20 cellular contexts compared by ENCODE assay signal in genomic region chr6:136007355-136007754, GRCh38.
"Had no signal": no experiment of that assay in that cellular context is flagged by ENCODE, and none has a peak within 500 bp of the region (broad histone marks: within the 10 kb centered on the region; RNA-seq: fewer than 3 reads in every experiment).

No MANE protein-coding gene starts in this region.

- H3K4me1 ChIP-seq: breast epithelium, gastroesophageal sphincter, neural progenitor cell, prostate gland, uterus had no signal

- H3K4me3 ChIP-seq: adrenal gland, breast epithelium, esophagus muscularis mucosa, gastroesophageal sphincter, neural progenitor cell, prostate gland, right atrium auricular region, tibial artery, uterus had no signal

- H3K4me3 Mint-ChIP-seq: immature natural killer cell; memory B cell; neural progenitor cell; T-helper 2 cell treated with Interferon-gamma antibody and Interleukin-4, amounts not matched to agents 5 μg/mL and 100 μg/mL, for 36 hours had no signal

- H3K27ac Mint-ChIP-seq: activated naive CD4-positive, alpha-beta T cell treated with anti-CD3 and anti-CD28 coated beads, Interleukin-2, amount 50 U/mL, for 72 hours; immature natural killer cell; memory B cell; neural progenitor cell; T-helper 2 cell treated with Interferon-gamma antibody and Interleukin-4, amounts not matched to agents 5 μg/mL and 100 μg/mL, for 36 hours had no signal

- ATAC-seq: activated naive CD4-positive, alpha-beta T cell treated with anti-CD3 and anti-CD28 coated beads, Interleukin-2, amount 50 U/mL, for 72 hours; gastroesophageal sphincter had no signal

- H3K36me3 ChIP-seq: adrenal gland, breast epithelium, esophagus muscularis mucosa, gastroesophageal sphincter, neural progenitor cell, prostate gland, right atrium auricular region, tibial artery, uterus had no signal

- DNase-seq: activated CD4-positive, alpha-beta T cell treated with anti-CD3 and anti-CD28 coated beads, Interleukin-2, amount 50 U/mL, for 1 hour; activated CD4-positive, CD25-positive, alpha-beta regulatory T cell treated with anti-CD3 and anti-CD28 coated beads, Interleukin-2, amount 50 U/mL, for 72 hours; activated gamma-delta T cell; adrenal gland; effector memory CD4-positive, alpha-beta T cell; immature natural killer cell; kidney glomerular epithelial cell; stimulated activated CD4-positive, alpha-beta T cell treated with anti-CD3 and anti-CD28 coated beads, Interleukin-2, amount 100 ng/mL, for 24 hours; stimulated activated naive CD4-positive, alpha-beta T cell treated with Interleukin-2 at 50 U/mL for 16 hours; tibial artery; uterus had no signal

- H3K27me3 Mint-ChIP-seq: memory B cell had no signal

- H3K4me1 Mint-ChIP-seq: immature natural killer cell, memory B cell, neural progenitor cell had no signal

- H3K9me3 ChIP-seq: prostate gland, uterus had no signal

- H3K27me3 ChIP-seq: adrenal gland, breast epithelium, esophagus muscularis mucosa, gastroesophageal sphincter, neural progenitor cell, right atrium auricular region, tibial artery, uterus had no signal

- H3K36me3 Mint-ChIP-seq: immature natural killer cell, neural progenitor cell had no signal

- H3K27ac ChIP-seq: adrenal gland, breast epithelium, esophagus muscularis mucosa, gastroesophageal sphincter, neural progenitor cell, prostate gland, right atrium auricular region, tibial artery, uterus had no signal
